In the genomic region with DNA sequence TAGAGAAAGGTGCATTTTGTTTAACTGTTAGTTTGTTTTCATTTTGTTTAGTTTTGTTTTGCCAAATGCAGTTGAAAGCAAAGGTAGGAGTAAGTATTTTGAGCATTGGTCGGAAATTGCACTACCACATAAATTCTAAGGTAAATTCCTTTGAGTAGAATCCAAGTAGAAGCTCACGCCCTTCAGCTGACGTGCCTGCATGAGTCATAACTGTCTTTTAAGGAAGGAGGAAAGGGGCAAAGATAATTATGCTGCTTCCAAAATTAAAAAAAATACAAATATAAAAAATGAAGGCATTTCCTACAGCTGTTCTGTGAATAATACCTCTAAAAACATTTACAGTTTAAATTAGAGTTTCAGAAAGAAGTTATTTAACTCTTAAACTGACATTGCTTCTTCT, we compare ENCODE assay signal across 10 cellular contexts.
A peak's percentile ranks its signal among the peaks of the same experiment; 100 is the strongest.
DNase-seq lines count a peak whose midpoint lies in the region; ATAC-seq and TF ChIP-seq lines count a peak whose summit lies in the region.
"Had no signal": no experiment of that assay in that cellular context is flagged by ENCODE, and none has a peak within 500 bp of the region (broad histone marks: within the 10 kb centered on the region; RNA-seq: fewer than 3 reads in every experiment).

No MANE protein-coding gene starts in this region.

- DNase-seq in AML-193 (lab: John Stamatoyannopoulos, UW) (peak; percentile 29 to 48), PC-3 (peak; percentile 73), epithelial cell of prostate (ENCODE audit: low read depth, low spot score) (peak; percentile 68), osteoblast (ENCODE audit: insufficient read length, low spot score, missing footprints) (no peak), HuH-7 (ENCODE audit: low spot score) (no peak), NCI-H2196 (lab: John Stamatoyannopoulos, UW; ENCODE audit: unreplicated experiment) (no peak), NCI-H1694 treated with DMSO at 0.1 percent for 48 hours (lab: John Stamatoyannopoulos, UW) (no peak)
- DNase-seq: naive B cell, NCI-H2081 had no signal

- no peaks in the 10 kb centered on the region for H3F3A ChIP-seq in PC-3 (ENCODE audit: low read length, unreplicated experiment)

- H3K27me3 ChIP-seq in PC-3 (ENCODE audit: low read length) = no peaks in the 10 kb centered on the region
- H3K27me3 ChIP-seq in osteoblast (ENCODE audit: insufficient read depth, low read length) = no peaks in the 10 kb centered on the region

- H3K27ac ChIP-seq in PC-3 (ENCODE audit: low read length) = peak overlapping the region; percentile 85
- H3K27ac ChIP-seq in epithelial cell of prostate = peak overlapping the region; percentile 97
- H3K27ac ChIP-seq in osteoblast (ENCODE audit: low read depth, low read length) = peak overlapping the region; percentile 97

- H3K4me2 ChIP-seq in PC-3 (ENCODE audit: low read length) = peak overlapping the region; percentile 82
- H3K4me2 ChIP-seq in osteoblast (ENCODE audit: insufficient read depth, low read length) = peak overlapping the region; percentile 77

- H3K4me1 ChIP-seq in PC-3 (ENCODE audit: insufficient read depth, low read length) (peaks cover 15% of the 10 kb centered on the region), osteoblast (ENCODE audit: insufficient read depth, low read length) (peaks cover 24% of the 10 kb centered on the region)

- H3K9me3 ChIP-seq in PC-3 (ENCODE audit: low read length) (no peaks in the 10 kb centered on the region), osteoblast (ENCODE audit: low read depth, low read length) (no peaks in the 10 kb centered on the region)

- H4K20me1 ChIP-seq in PC-3 (ENCODE audit: low read length) (no peaks in the 10 kb centered on the region), osteoblast (ENCODE audit: insufficient read depth, low read length) (no peaks in the 10 kb centered on the region)

- POLR2A ChIA-PET in PC-3 (lab: Charles Lee; ENCODE audit: unreplicated experiment) = no interaction called here

- no peaks in the 10 kb centered on the region for H3K9me2 ChIP-seq in PC-3 (replicated peaks; ENCODE audit: low read length)

- H2AFZ ChIP-seq in PC-3 (ENCODE audit: low read length) (peak overlapping the region; percentile 55), osteoblast (ENCODE audit: low read length) (peak overlapping the region; percentile 56)

- CTCF ChIA-PET in PC-3 (lab: Charles Lee) = no interaction called here

- TF ChIP-seq CTCF in PC-3 (conservative IDR thresholded peaks at IDR 0.05; ENCODE audit: low read depth, low read length) (no peak), osteoblast (IDR thresholded peaks at IDR 0.05; ENCODE audit: extremely low read depth, low read depth, low read length) (no peak)

- H3K4me3 ChIP-seq in PC-3 (ENCODE audit: low read length) (peak overlapping the region; percentile 59), osteoblast (ENCODE audit: insufficient read depth, low read length) (peak overlapping the region; percentile 47)

- peak overlapping the region; percentile 65 for H3K9ac ChIP-seq in PC-3 (ENCODE audit: low read length)

- H3K79me2 ChIP-seq in PC-3 (ENCODE audit: low read length) (no peaks in the 10 kb centered on the region), osteoblast (ENCODE audit: insufficient read depth, low read length) (no peaks in the 10 kb centered on the region)

- H3K36me3 ChIP-seq in PC-3 (ENCODE audit: low read depth, low read length) (no peaks in the 10 kb centered on the region), osteoblast (ENCODE audit: insufficient read depth, low read length) (peaks cover 7% of the 10 kb centered on the region)

- intact Hi-C loops in PC-3 (cut with micrococcal nuclease) = loop anchor here (5.0 kb wide), 1 partner anchor 38 kb away; no protein-coding TSS in a partner anchor

- no TSS peak for BruUV-seq in PC-3 (replicated peaks; lab: Mats Ljungman, UMichigan)

- ATAC-seq in PC-3 = peak; percentile 89
- ATAC-seq in GM19324 (IDR thresholded peaks at IDR 0.05; ENCODE audit: low FRiP score, unreplicated experiment) = no peak

Comparison
In these comparisons a context has a peak if more than half of its experiments do, and no peak if none do; other contexts are left out.
1. DNase-seq: peak in AML-193 (2 of 2), PC-3 (single experiment) and epithelial cell of prostate (single experiment); none in osteoblast (single experiment), HuH-7 (single experiment), NCI-H2196 (single experiment) and NCI-H1694 treated with DMSO at 0.1 percent for 48 hours (single experiment).
2. Peak in every context shown above with its lines, with median percentiles within 50 percentile points of each other: H3K27ac ChIP-seq.